16 cellular contexts compared by ENCODE assay signal in genomic region chr3:111802700-111803099, GRCh38. TPM values are rescaled to one million over a fixed set of nuclear protein-coding genes. Genes with fewer than 3 reads are reported as not detected.
DNase-seq lines count a peak whose midpoint lies in the region; ATAC-seq, FAIRE-seq and TF ChIP-seq lines count a peak whose summit lies in the region.
"Had no signal": no experiment of that assay in that cellular context is flagged by ENCODE, and none has a peak within 500 bp of the region (broad histone marks: within the 10 kb centered on the region; RNA-seq: fewer than 3 reads in every experiment).

No MANE protein-coding gene starts in this region.

- H3K27ac ChIP-seq in esophagus muscularis mucosa (replicated peaks in 1 of 4) = peak overlapping the region; percentile 64 to 83 (median 76)
- H3K27ac ChIP-seq in pancreas = peak overlapping the region; percentile 4 to 68 (median 47)

- H3K27me3 Mint-ChIP-seq in type B pancreatic cell (no peaks in the 10 kb centered on the region), T-helper 17 cell (peaks cover 5% of the 10 kb centered on the region)
- no peaks in the 10 kb centered on the region for H3K27me3 Mint-ChIP-seq in activated CD8-positive, alpha-beta T cell treated with anti-CD3 and anti-CD28 coated beads for 36 hours

- POLR2A ChIA-PET in activated CD8-positive, alpha-beta T cell treated with anti-CD3 and anti-CD28 coated beads for 36 hours (lab: Charles Lee) = no interaction called here

- H3K4me1 ChIP-seq in esophagus muscularis mucosa = peaks cover 28 to 40% (median 39%) of the 10 kb centered on the region in 4 donors
- H3K4me1 ChIP-seq in pancreas = peaks cover 4 to 10% (median 7%) of the 10 kb centered on the region in 3 donors

- TF ChIP-seq EP300 in esophagus muscularis mucosa (IDR thresholded peaks at IDR 0.05) = no peak

- CTCF ChIA-PET in activated CD8-positive, alpha-beta T cell treated with anti-CD3 and anti-CD28 coated beads for 36 hours (lab: Charles Lee) = no interaction called here

- DNase-seq in SK-N-DZ (ENCODE audit: low spot score) (peak; percentile 11), esophagus muscularis mucosa (ENCODE audit: extremely low spot score) (no peak), pancreas (no peak), type B pancreatic cell (ENCODE audit: extremely low spot score, unreplicated experiment) (no peak), T-helper 17 cell (no peak)
- no peak for DNase-seq in activated CD8-positive, alpha-beta T cell treated with anti-CD3 and anti-CD28 coated beads for 36 hours
- DNase-seq: activated CD8-positive, alpha-beta memory T cell treated with anti-CD3 and anti-CD28 coated beads, Interleukin-2, amount 10 ng/mL, durations not matched to agents 7 days and 5 days; activated naive CD4-positive, alpha-beta T cell treated with anti-CD3 and anti-CD28 coated beads, Interleukin-2, amount 10 ng/mL, durations not matched to agents 7 days and 5 days; caudate nucleus; NK-92 treated with Interleukin-12 subunit alpha and Interleukin-12 subunit beta, amount 100 ng/mL, for 24 hours had no signal

- H3K36me3 ChIP-seq in esophagus muscularis mucosa (no peaks in the 10 kb centered on the region), pancreas (no peaks in the 10 kb centered on the region)
- H3K36me3 ChIP-seq: MG63 had no signal

- H3K4me3 Mint-ChIP-seq in type B pancreatic cell (peak overlapping the region; percentile 10), T-helper 17 cell (no peak overlapping the region)
- no peak overlapping the region for H3K4me3 Mint-ChIP-seq in activated CD8-positive, alpha-beta T cell treated with anti-CD3 and anti-CD28 coated beads for 36 hours
- H3K4me3 Mint-ChIP-seq: activated CD8-positive, alpha-beta memory T cell treated with anti-CD3 and anti-CD28 coated beads, Interleukin-2, amount 10 ng/mL, durations not matched to agents 7 days and 5 days; activated naive CD4-positive, alpha-beta T cell treated with anti-CD3 and anti-CD28 coated beads, Interleukin-2, amount 10 ng/mL, durations not matched to agents 7 days and 5 days; CD14-positive monocyte; neural crest cell; WTC11 had no signal

- H3K36me3 Mint-ChIP-seq in type B pancreatic cell (no peaks in the 10 kb centered on the region), T-helper 17 cell (ENCODE audit: low read depth) (no peaks in the 10 kb centered on the region)
- H3K36me3 Mint-ChIP-seq in activated CD8-positive, alpha-beta T cell treated with anti-CD3 and anti-CD28 coated beads for 36 hours (ENCODE audit: low read depth) = no peaks in the 10 kb centered on the region
- H3K36me3 Mint-ChIP-seq: activated CD8-positive, alpha-beta memory T cell treated with anti-CD3 and anti-CD28 coated beads, Interleukin-2, amount 10 ng/mL, durations not matched to agents 7 days and 5 days; activated naive CD4-positive, alpha-beta T cell treated with anti-CD3 and anti-CD28 coated beads, Interleukin-2, amount 10 ng/mL, durations not matched to agents 7 days and 5 days; CD14-positive monocyte; WTC11 had no signal

- no peak for ATAC-seq in pancreas
- ATAC-seq in activated CD8-positive, alpha-beta T cell treated with anti-CD3 and anti-CD28 coated beads for 36 hours = no peak
- ATAC-seq in T-helper 17 cell = no peak
- ATAC-seq in HG02678 (IDR thresholded peaks at IDR 0.05; ENCODE audit: unreplicated experiment) = no peak
- ATAC-seq: activated CD8-positive, alpha-beta memory T cell treated with anti-CD3 and anti-CD28 coated beads, Interleukin-2, amount 10 ng/mL, durations not matched to agents 7 days and 5 days; WTC11 had no signal

- H3K9me3 ChIP-seq in esophagus muscularis mucosa (no peaks in the 10 kb centered on the region), pancreas (no peaks in the 10 kb centered on the region), T-helper 17 cell (ENCODE audit: control insufficient read depth, low read length, poor library complexity, severe bottlenecking) (no peaks in the 10 kb centered on the region)
- H3K9me3 ChIP-seq: MG63 had no signal

- peaks cover 4% of the 10 kb centered on the region for H3K9me3 Mint-ChIP-seq in type B pancreatic cell
- H3K9me3 Mint-ChIP-seq in activated CD8-positive, alpha-beta T cell treated with anti-CD3 and anti-CD28 coated beads for 36 hours = peaks cover 3% of the 10 kb centered on the region
- H3K9me3 Mint-ChIP-seq: activated naive CD4-positive, alpha-beta T cell treated with anti-CD3 and anti-CD28 coated beads, Interleukin-2, amount 10 ng/mL, durations not matched to agents 7 days and 5 days; neural crest cell had no signal

- no peak for FAIRE-seq in pancreas (lab: Jason Lieb, UNC)

- H3K4me1 Mint-ChIP-seq in type B pancreatic cell (ENCODE audit: unreplicated experiment) (peaks cover 12% of the 10 kb centered on the region), T-helper 17 cell (no peaks in the 10 kb centered on the region)
- H3K4me1 Mint-ChIP-seq in activated CD8-positive, alpha-beta T cell treated with anti-CD3 and anti-CD28 coated beads for 36 hours (ENCODE audit: low read depth) = no peaks in the 10 kb centered on the region
- H3K4me1 Mint-ChIP-seq: activated CD8-positive, alpha-beta memory T cell treated with anti-CD3 and anti-CD28 coated beads, Interleukin-2, amount 10 ng/mL, durations not matched to agents 7 days and 5 days; activated naive CD4-positive, alpha-beta T cell treated with anti-CD3 and anti-CD28 coated beads, Interleukin-2, amount 10 ng/mL, durations not matched to agents 7 days and 5 days; neural crest cell; WTC11 had no signal

- WGBS in esophagus muscularis mucosa = 29% methylated on average over 1 of the region's 1 CpG
- 47 to 55% methylated on average over 1 of the region's 1 CpG for WGBS in pancreas, 2 donors

- no peaks in the 10 kb centered on the region for H3K27me3 ChIP-seq in esophagus muscularis mucosa
- H3K27me3 ChIP-seq in pancreas = no peaks in the 10 kb centered on the region
- H3K27me3 ChIP-seq: MG63 had no signal

- H3K27ac Mint-ChIP-seq in type B pancreatic cell (peak overlapping the region; percentile 19), T-helper 17 cell (no peak overlapping the region)
- H3K27ac Mint-ChIP-seq in activated CD8-positive, alpha-beta T cell treated with anti-CD3 and anti-CD28 coated beads for 36 hours = no peak overlapping the region
- H3K27ac Mint-ChIP-seq: activated CD8-positive, alpha-beta memory T cell treated with anti-CD3 and anti-CD28 coated beads, Interleukin-2, amount 10 ng/mL, durations not matched to agents 7 days and 5 days; activated naive CD4-positive, alpha-beta T cell treated with anti-CD3 and anti-CD28 coated beads, Interleukin-2, amount 10 ng/mL, durations not matched to agents 7 days and 5 days; CD14-positive monocyte; WTC11 had no signal

- intact Hi-C loops in esophagus muscularis mucosa (cut with DNase I) = loop anchor here (5.0 kb wide), 1 partner anchor 50 kb away; no protein-coding TSS in a partner anchor
- intact Hi-C loops in pancreas (cut with DNase I) = no loop called here
- intact Hi-C loops in activated CD8-positive, alpha-beta T cell treated with anti-CD3 and anti-CD28 coated beads for 36 hours (cut with micrococcal nuclease) = no loop called here

- no peak for TF ChIP-seq POLR2A in esophagus muscularis mucosa (IDR thresholded peaks at IDR 0.05; ENCODE audit: low read depth)

- no peak for TF ChIP-seq CTCF in esophagus muscularis mucosa (IDR thresholded peaks at IDR 0.05)
- no peak for TF ChIP-seq CTCF in pancreas (IDR thresholded peaks at IDR 0.05)
- no peak for TF ChIP-seq CTCF in type B pancreatic cell (conservative IDR thresholded peaks at IDR 0.05)
- TF ChIP-seq CTCF in activated CD8-positive, alpha-beta T cell treated with anti-CD3 and anti-CD28 coated beads for 36 hours (IDR thresholded peaks at IDR 0.05) = no peak

- H3K4me3 ChIP-seq in esophagus muscularis mucosa (no peak overlapping the region), pancreas (no peak overlapping the region)
- H3K4me3 ChIP-seq: MG63 had no signal

RNA-seq across cellular contexts. Expression of gene PHLDB2, which starts 56.4 kb away (rescaled TPM):
- polyA plus RNA-seq in SK-N-DZ (2014; cell fraction: cytosol; rRNA removed) = 16.0 and 17.6 TPM in 2 replicates
- 20.0 and 29.4 TPM in 2 replicates for polyA plus RNA-seq in SK-N-DZ (2014; cell fraction: nucleus; rRNA removed)
- total RNA-seq in esophagus muscularis mucosa (100 to 1,000 TPM in 2 of 4 donors, 10 to 100 TPM in 2; 63.6 to 154 (median 107) TPM), pancreas (10 to 100 TPM; 10.8 to 36.7 (median 15.1) TPM), type B pancreatic cell (ENCODE audit: low replicate concordance) (33.2 and 43.5 TPM in 2 replicates), T-helper 17 cell (10 to 100 TPM; 24.4 to 28.0 TPM)
- polyA plus RNA-seq in pancreas = 10 to 100 TPM; 13.5 to 22.6 TPM
- total RNA-seq in activated CD8-positive, alpha-beta T cell treated with anti-CD3 and anti-CD28 coated beads for 36 hours = 1 to 10 TPM; 1.2 to 2.4 TPM
- total RNA-seq: HT-29 had no signal
